8 cellular contexts compared by ENCODE assay signal in genomic region chr14:65228436-65228835, GRCh38.
A peak's percentile ranks its signal among the peaks of the same experiment; 100 is the strongest.
DNase-seq lines count a peak whose midpoint lies in the region; ATAC-seq and TF ChIP-seq lines count a peak whose summit lies in the region.
"Had no signal": no experiment of that assay in that cellular context is flagged by ENCODE, and none has a peak within 500 bp of the region (broad histone marks: within the 10 kb centered on the region; RNA-seq: fewer than 3 reads in every experiment).

No MANE protein-coding gene starts in this region.

- 50 to 76% (median 63%) methylated on average over 2 of the region's 2 CpGs for WGBS in spleen, 5 donors
- WGBS in aorta, 2 donors, result 89 to 94% methylated on average over 2 of the region's 2 CpGs

- peak; percentile 3 for DNase-seq in spleen
- DNase-seq in aorta, result no peak
- no peak for DNase-seq in stimulated activated CD4-positive, alpha-beta T cell treated with anti-CD3 and anti-CD28 coated beads, Interleukin-4, amount 100 ng/mL, for 1 hour
- no peak for DNase-seq in upper lobe of right lung

- no peaks in the 10 kb centered on the region for H3K36me3 ChIP-seq in OCI-LY1 (ENCODE audit: insufficient read depth, low read length)
- no peaks in the 10 kb centered on the region for H3K36me3 ChIP-seq in spleen
- H3K36me3 ChIP-seq in aorta (ENCODE audit: control insufficient read depth in 1 of 2, insufficient read depth in 2 of 2, low read length in 1 of 2), result no peaks in the 10 kb centered on the region
- no peaks in the 10 kb centered on the region for H3K36me3 ChIP-seq in upper lobe of right lung

- H3K9me2 ChIP-seq in OCI-LY1 (ENCODE audit: low read depth, low read length), result no peaks in the 10 kb centered on the region

- ATAC-seq in GM19035 (IDR thresholded peaks at IDR 0.05; ENCODE audit: unreplicated experiment) (peak; percentile 95), HG02763 (IDR thresholded peaks at IDR 0.05; ENCODE audit: unreplicated experiment) (peak; percentile 74), aorta (ENCODE audit: low FRiP score) (no peak), upper lobe of right lung (no peak)
- ATAC-seq: K562 had no signal

- H3K4me2 ChIP-seq in OCI-LY1 (ENCODE audit: low read length), result peak overlapping the region; percentile 37; the same call in 1 of the 2 replicates

- intact Hi-C loops in spleen (cut with DNase I; ENCODE audit: low total_unique reads) (loop anchor here (10.0 kb wide), 2 partner anchors 176 to 376 kb away; no protein-coding TSS in a partner anchor), aorta (cut with DNase I) (no loop called here), upper lobe of right lung (cut with DNase I) (no loop called here)

- no peak for TF ChIP-seq POLR2A in spleen (IDR thresholded peaks at IDR 0.05)

- no peak overlapping the region for H3K4me3 ChIP-seq in OCI-LY1 (ENCODE audit: low read depth, low read length, poor library complexity, severe bottlenecking)
- H3K4me3 ChIP-seq in spleen, result peak overlapping the region in 1 of 8 donors; percentile 19
- no peak overlapping the region for H3K4me3 ChIP-seq in aorta (ENCODE audit: low read length in 2 of 2)
- H3K4me3 ChIP-seq in upper lobe of right lung, result no peak overlapping the region
- H3K4me3 ChIP-seq: K562 had no signal

- H3K9me3 ChIP-seq in OCI-LY1 (ENCODE audit: low read length) (no peaks in the 10 kb centered on the region), spleen (no peaks in the 10 kb centered on the region), aorta (ENCODE audit: control insufficient read depth, low read length) (no peaks in the 10 kb centered on the region), upper lobe of right lung (no peaks in the 10 kb centered on the region)

- H3K9ac ChIP-seq in OCI-LY1 (ENCODE audit: low read length), result no peak overlapping the region; the same call in 1 of the 2 replicates

- H4K20me1 ChIP-seq in OCI-LY1 (ENCODE audit: insufficient read depth, low read length), result no peaks in the 10 kb centered on the region

- H3F3A ChIP-seq in OCI-LY1 (ENCODE audit: insufficient read depth, low read length), result no peaks in the 10 kb centered on the region

- H3K27me3 ChIP-seq in OCI-LY1 (ENCODE audit: insufficient read depth, low read length) (no peaks in the 10 kb centered on the region), spleen (replicated peaks in 1 of 7) (no peaks in the 10 kb centered on the region), aorta (ENCODE audit: control insufficient read depth in 1 of 2, insufficient read depth in 2 of 2, low read length in 1 of 2) (no peaks in the 10 kb centered on the region), upper lobe of right lung (no peaks in the 10 kb centered on the region)

- H3K79me2 ChIP-seq in OCI-LY1 (ENCODE audit: insufficient read depth, low read length), result no peaks in the 10 kb centered on the region

- no peak for TF ChIP-seq CTCF in OCI-LY1 (IDR thresholded peaks at IDR 0.05; ENCODE audit: low read length)
- TF ChIP-seq CTCF in spleen (IDR thresholded peaks at IDR 0.05 in 8 of 11, conservative IDR thresholded peaks at IDR 0.05 in 3 of 11), result no peak
- TF ChIP-seq CTCF in upper lobe of right lung (IDR thresholded peaks at IDR 0.05), result no peak

- H3K4me1 ChIP-seq in OCI-LY1 (ENCODE audit: insufficient read depth, low read length, severe bottlenecking) (peaks cover 55% of the 10 kb centered on the region), spleen (peaks cover 20 to 83% (median 46%) of the 10 kb centered on the region in 6 donors), aorta (ENCODE audit: control insufficient read depth in 1 of 2, insufficient read depth in 2 of 2, low read length in 2 of 2) (no peaks in the 10 kb centered on the region), upper lobe of right lung (peaks cover 44% of the 10 kb centered on the region)

- H3K27ac ChIP-seq in OCI-LY1 (ENCODE audit: low read depth, low read length, poor library complexity, severe bottlenecking) (no peak overlapping the region), spleen (peak overlapping the region in 5 of 8 donors; percentile 51 to 83 (median 75)), aorta (ENCODE audit: low read depth in 1 of 2, low read length in 2 of 2) (no peak overlapping the region), upper lobe of right lung (no peak overlapping the region)

- no peak overlapping the region for H2AFZ ChIP-seq in OCI-LY1 (ENCODE audit: low read length)

Comparison
In these comparisons a context has a peak if more than half of its experiments do, and no peak if none do; other contexts are left out.
1. ATAC-seq: peak in GM19035 (single experiment) and HG02763 (single experiment); none in aorta (single experiment) and upper lobe of right lung (single experiment).
2. H3K27ac ChIP-seq: peak in spleen (5 of 8); none in OCI-LY1 (single experiment), aorta (0 of 2) and upper lobe of right lung (single experiment).